Comparison of ENCODE assay signal across 1 cellular context in genomic region chr22:21032843-21033688, GRCh38.
A peak's percentile ranks its signal among the peaks of the same experiment; 100 is the strongest.
TF ChIP-seq lines count a peak whose summit lies in the region.

No MANE protein-coding gene starts in this region.

TF ChIP-seq in H1, 55 proteins besides CTCF, POLR2A, EP300 and RAD21:
- TF ChIP-seq CHD2 (IDR thresholded peaks at IDR 0.05; ENCODE audit: low read length) (no peak), NANOG (IDR thresholded peaks at IDR 0.05; ENCODE audit: insufficient read depth, low read depth, low read length, poor library complexity, severe bottlenecking) (no peak), CBX5 (IDR thresholded peaks at IDR 0.05; ENCODE audit: low read depth, low read length) (no peak), SUZ12 (IDR thresholded peaks at IDR 0.05; ENCODE audit: low read length) (peak; percentile 45; the same call in 1 of the 2 replicates), CHD7 (IDR thresholded peaks at IDR 0.05; ENCODE audit: insufficient replicate concordance, low read length) (no peak), ASH2L (IDR thresholded peaks at IDR 0.05; ENCODE audit: low read length) (peak; percentile 1), TAF7 (optimal IDR thresholded peaks at IDR 0.05; ENCODE audit: borderline replicate concordance, low read depth, low read length) (no peak)
